Comparison of ENCODE assay signal across 9 cellular contexts in genomic region chr22:20591660-20592310, GRCh38.
DNase-seq lines count a peak whose midpoint lies in the region; ATAC-seq and TF ChIP-seq lines count a peak whose summit lies in the region.
"Had no signal": no experiment of that assay in that cellular context is flagged by ENCODE, and none has a peak within 500 bp of the region (broad histone marks: within the 10 kb centered on the region; RNA-seq: fewer than 3 reads in every experiment).

No MANE protein-coding gene starts in this region.

- intact Hi-C loops in prostate gland (cut with DNase I) = no loop called here

- peaks cover 2% of the 10 kb centered on the region; the same call in 1 of the 2 replicates for H3K36me3 ChIP-seq in H7 (replicated peaks; ENCODE audit: control insufficient read depth, insufficient read depth, low read length)
- no peaks in the 10 kb centered on the region for H3K36me3 ChIP-seq in prostate gland

- peak overlapping the region; percentile 3 to 47 for H3K27ac ChIP-seq in prostate gland
- H3K27ac ChIP-seq: HL-60 had no signal

- TF ChIP-seq CTCF in fibroblast of the aortic adventitia (IDR thresholded peaks at IDR 0.05; ENCODE audit: insufficient read depth, low read length) (no peak), prostate gland (IDR thresholded peaks at IDR 0.05) (no peak)

- H3K27me3 ChIP-seq in H7 (ENCODE audit: control insufficient read depth, insufficient read depth, low read length) (no peaks in the 10 kb centered on the region), prostate gland (replicated peaks; ENCODE audit: insufficient read depth) (no peaks in the 10 kb centered on the region)

- H3K4me1 ChIP-seq in prostate gland (replicated peaks) = no peaks in the 10 kb centered on the region

- ATAC-seq in GM18498 (IDR thresholded peaks at IDR 0.05; ENCODE audit: unreplicated experiment) = no peak
- ATAC-seq in GM18907 (IDR thresholded peaks at IDR 0.05; ENCODE audit: unreplicated experiment) = no peak
- ATAC-seq in HG03442 (IDR thresholded peaks at IDR 0.05; ENCODE audit: unreplicated experiment) = no peak
- ATAC-seq: effector memory CD8-positive, alpha-beta T cell had no signal

- H3K9me3 ChIP-seq in prostate gland = no peaks in the 10 kb centered on the region

- no peak for TF ChIP-seq POLR2A in prostate gland (IDR thresholded peaks at IDR 0.05)

- DNase-seq in H7 = peak; percentile 92
- DNase-seq in NCI-H524 treated with DMSO at 0.1 percent for 48 hours (lab: John Stamatoyannopoulos, UW) = peak; percentile 64
- peak; percentile 16 for DNase-seq in fibroblast of the aortic adventitia (ENCODE audit: low read depth)
- DNase-seq in prostate gland (ENCODE audit: low spot score) = peak; percentile 60
- DNase-seq: effector memory CD8-positive, alpha-beta T cell had no signal

- H3K4me3 ChIP-seq in H7 (ENCODE audit: insufficient read depth, low read depth, low read length) (no peak overlapping the region), fibroblast of the aortic adventitia (ENCODE audit: low read depth, low read length) (no peak overlapping the region), prostate gland (no peak overlapping the region)

- WGBS in prostate gland = 28% methylated on average over 27 of the region's 28 CpGs

Comparison
In these comparisons a context has a peak if more than half of its experiments do, and no peak if none do; other contexts are left out.
1. DNase-seq: peak in every context shown above with its lines; median percentile 92 in H7; 64 in NCI-H524 treated with DMSO at 0.1 percent for 48 hours; 60 in prostate gland; 16 in fibroblast of the aortic adventitia.